Comparison of ENCODE assay signal across 9 cellular contexts in the genomic region with DNA sequence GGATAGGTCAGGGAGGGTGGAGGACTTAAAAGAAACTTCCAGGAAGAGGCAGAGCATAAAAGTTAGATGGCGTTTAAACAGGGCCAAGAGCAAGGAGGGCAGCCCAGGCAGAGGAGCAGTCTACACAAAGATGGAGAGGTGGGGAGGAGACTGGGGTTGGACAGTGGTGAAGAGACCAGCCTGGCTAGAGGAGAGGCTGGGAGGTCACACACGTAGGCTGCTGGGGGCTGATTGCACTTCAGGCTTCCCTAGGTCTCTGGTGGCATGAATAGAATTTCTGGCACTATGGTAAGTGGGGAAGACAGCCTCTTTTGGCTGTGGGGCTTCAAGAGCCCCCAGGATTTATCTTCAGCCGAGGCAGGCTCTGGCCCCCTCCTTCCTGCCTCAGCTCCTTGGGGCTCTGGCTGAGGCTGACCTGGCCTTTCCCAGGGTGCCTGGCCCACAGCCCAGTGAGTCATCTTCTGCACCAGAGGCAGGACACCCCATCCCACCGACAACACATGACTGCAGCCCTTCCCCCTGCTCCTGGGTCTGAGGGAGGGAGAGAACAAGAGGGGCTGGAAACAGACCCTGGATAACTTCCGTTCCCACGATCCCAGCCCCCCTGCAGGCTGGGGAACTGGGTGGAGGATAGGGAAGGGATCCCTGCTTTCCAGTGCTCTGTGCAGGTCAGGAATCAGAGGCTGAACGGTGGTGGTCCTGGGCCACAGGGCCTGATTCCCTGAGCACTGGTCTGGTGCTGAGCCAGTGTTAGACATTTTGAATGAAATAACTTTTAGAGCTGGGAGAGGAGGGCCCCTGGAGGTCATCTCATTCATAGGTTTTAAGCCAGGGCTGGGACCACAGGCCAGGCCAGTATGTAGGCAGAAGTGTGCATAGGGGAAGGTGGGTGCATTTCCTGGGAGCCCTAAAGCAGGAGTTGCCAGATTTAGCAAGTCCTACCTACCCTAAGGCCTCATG. TPM values are rescaled to one million over a fixed set of nuclear protein-coding genes. Genes with fewer than 3 reads are reported as not detected.
DNase-seq lines count a peak whose midpoint lies in the region; ATAC-seq and TF ChIP-seq lines count a peak whose summit lies in the region.
"Had no signal": no experiment of that assay in that cellular context is flagged by ENCODE, and none has a peak within 500 bp of the region (broad histone marks: within the 10 kb centered on the region; RNA-seq: fewer than 3 reads in every experiment).

No MANE protein-coding gene starts in this region.

- H3K4me1 Mint-ChIP-seq in mesothelial cell of epicardium = peaks cover 60% of the 10 kb centered on the region
- H3K4me1 Mint-ChIP-seq: CD4-positive, CD25-positive, alpha-beta regulatory T cell had no signal

- peak overlapping the region; percentile 96 for H3K27ac Mint-ChIP-seq in mesothelial cell of epicardium
- H3K27ac Mint-ChIP-seq: CD4-positive, CD25-positive, alpha-beta regulatory T cell had no signal

- no peak for ATAC-seq in HG03039 (IDR thresholded peaks at IDR 0.05; ENCODE audit: unreplicated experiment)

- peak overlapping the region; percentile 49 to 89 for H3K27ac ChIP-seq in coronary artery

- DNase-seq in A172 (ENCODE audit: low spot score) = peak; percentile 94
- peak; percentile 85 for DNase-seq in LHCN-M2 (ENCODE audit: low read depth)
- DNase-seq in coronary artery (ENCODE audit: low spot score) = no peak
- DNase-seq in mesothelial cell of epicardium (ENCODE audit: low spot score in 2 of 2, unreplicated experiment in 2 of 2) = no peak
- no peak for DNase-seq in NCI-H748 treated with DMSO at 0.1 percent for 48 hours (lab: John Stamatoyannopoulos, UW)
- DNase-seq in GOT3 (lab: John Stamatoyannopoulos, UW) = no peak
- DNase-seq in activated CD4-positive, alpha-beta T cell treated with anti-CD3 and anti-CD28 coated beads, Interleukin-2, amount 50 U/mL, for 48 hours = no peak

- no peaks in the 10 kb centered on the region for H3K27me3 Mint-ChIP-seq in mesothelial cell of epicardium (ENCODE audit: low read depth)

- no peaks in the 10 kb centered on the region for H3K9me3 Mint-ChIP-seq in mesothelial cell of epicardium
- H3K9me3 Mint-ChIP-seq: CD4-positive, CD25-positive, alpha-beta regulatory T cell had no signal

- peak overlapping the region; percentile 37 for H3K4me3 ChIP-seq in coronary artery

- peaks cover 3% of the 10 kb centered on the region for H3K36me3 Mint-ChIP-seq in mesothelial cell of epicardium
- H3K36me3 Mint-ChIP-seq: CD4-positive, CD25-positive, alpha-beta regulatory T cell had no signal

- TF ChIP-seq CTCF in coronary artery (IDR thresholded peaks at IDR 0.05) = no peak
- no peak for TF ChIP-seq CTCF in mesothelial cell of epicardium (IDR thresholded peaks at IDR 0.05; ENCODE audit: unreplicated experiment)

- peak overlapping the region; percentile 20 for H3K4me3 Mint-ChIP-seq in mesothelial cell of epicardium

RNA-seq across cellular contexts. Expression of gene ARHGEF17, which starts 26.4 kb away (rescaled TPM):
- total RNA-seq in A172 (2014; rRNA removed; shearing (Covaris generic)) = 9.8 and 25.0 TPM in 2 replicates
- 13.8 and 15.7 TPM in 2 replicates for total RNA-seq in LHCN-M2 (2014; rRNA removed)
- 33.9 TPM for polyA plus RNA-seq in LHCN-M2 (2012)
- total RNA-seq in mesothelial cell of epicardium = 136 to 150 TPM (median 140 TPM) in 3 replicates
- polyA plus RNA-seq: CD4-positive, CD25-positive, alpha-beta regulatory T cell had no signal

RNA-seq across cellular contexts. Expression of gene RELT, which starts 41.7 kb away (rescaled TPM):
- 15.5 and 17.0 TPM in 2 replicates for total RNA-seq in A172 (2014; rRNA removed; shearing (Covaris generic))
- total RNA-seq in LHCN-M2 (2014; rRNA removed) (12.9 and 13.0 TPM in 2 replicates), mesothelial cell of epicardium (5.1 to 5.4 TPM (median 5.3 TPM) in 3 replicates)
- 4.5 TPM for polyA plus RNA-seq in LHCN-M2 (2012)

Comparison
In these comparisons a context has a peak if more than half of its experiments do, and no peak if none do; other contexts are left out.
1. DNase-seq: peak in A172 (single experiment) and LHCN-M2 (single experiment); none in coronary artery (single experiment), mesothelial cell of epicardium (0 of 2), NCI-H748 treated with DMSO at 0.1 percent for 48 hours (single experiment), GOT3 (single experiment) and activated CD4-positive, alpha-beta T cell treated with anti-CD3 and anti-CD28 coated beads, Interleukin-2, amount 50 U/mL, for 48 hours (0 of 2).